ENCODE assay signal across 9 cellular contexts in genomic region chr3:88000853-88001252, GRCh38. TPM values are rescaled to one million over a fixed set of nuclear protein-coding genes. Genes with fewer than 3 reads are reported as not detected.
DNase-seq lines count a peak whose midpoint lies in the region; ATAC-seq, FAIRE-seq and TF ChIP-seq lines count a peak whose summit lies in the region.
"Had no signal": no experiment of that assay in that cellular context is flagged by ENCODE, and none has a peak within 500 bp of the region (broad histone marks: within the 10 kb centered on the region; RNA-seq: fewer than 3 reads in every experiment).

No MANE protein-coding gene starts in this region.

- H4K8ac ChIP-seq in neuronal stem cell (ENCODE audit: low read depth, low read length), result no peak overlapping the region

- no peak overlapping the region for H2BK12ac ChIP-seq in neuronal stem cell (ENCODE audit: low read length)

- CTCF ChIA-PET in Panc1 (lab: Charles Lee) (interaction anchor here (0.8 kb wide), 1 partner anchor 741 kb away, joined by 4 read pairs; no protein-coding TSS in a partner anchor), endothelial cell of umbilical vein (lab: Charles Lee) (interaction anchor here (1.0 to 3.2 kb wide), 10 partner anchors 8 to 740 kb away, joined by 3 to 55 read pairs (median 14); no protein-coding TSS in a partner anchor)

- DNase-seq in Daoy (ENCODE audit: low read depth) (peak; percentile 28), Panc1 (ENCODE audit: low read depth, low spot score) (no peak), endothelial cell of umbilical vein (ENCODE audit: low read depth, low spot score) (peak; percentile 20), neuronal stem cell (ENCODE audit: low spot score) (peak; percentile 11), AG08396 (ENCODE audit: low spot score) (no peak), dedifferentiated amniotic fluid mesenchymal stem cell (ENCODE audit: extremely low spot score) (no peak), NCI-H2171 (lab: John Stamatoyannopoulos, UW) (no peak)

- H2BK5ac ChIP-seq in neuronal stem cell (ENCODE audit: low read length), result no peak overlapping the region

- H3K79me2 ChIP-seq in endothelial cell of umbilical vein (ENCODE audit: control insufficient read depth, insufficient read depth, low read length), result no peaks in the 10 kb centered on the region

- WGBS in neuronal stem cell (ENCODE audit: extremely low coverage in 2 of 2, insufficient read length in 2 of 2, insufficient replicate concordance in 1 of 2), 2 donors, result no CpG with 5 or more reads among the region's 13 CpGs

- H3K4me2 ChIP-seq in endothelial cell of umbilical vein (ENCODE audit: insufficient read depth, low read length), result peak overlapping the region; percentile 40
- H3K4me2 ChIP-seq in neuronal stem cell (ENCODE audit: insufficient read depth, low read length, poor library complexity, severe bottlenecking), result no peak overlapping the region
- H3K4me2 ChIP-seq: KMS-11 had no signal

- H3K4ac ChIP-seq in neuronal stem cell (ENCODE audit: low read length), result no peak overlapping the region

- H2AFZ ChIP-seq in endothelial cell of umbilical vein (ENCODE audit: low read depth, low read length) (peak overlapping the region; percentile 84), neuronal stem cell (ENCODE audit: low read length) (no peak overlapping the region)

- H3K14ac ChIP-seq in neuronal stem cell (ENCODE audit: low read length), result no peak overlapping the region

- no peaks in the 10 kb centered on the region for H4K20me1 ChIP-seq in endothelial cell of umbilical vein (replicated peaks; ENCODE audit: control insufficient read depth, extremely low read depth, insufficient read depth, low read length)

- H3K9ac ChIP-seq in endothelial cell of umbilical vein (replicated peaks; ENCODE audit: extremely low read depth, insufficient read depth, low read length) (no peak overlapping the region), neuronal stem cell (ENCODE audit: low read depth, low read length, poor library complexity) (no peak overlapping the region)
- H3K9ac ChIP-seq: KMS-11 had no signal

- no peak overlapping the region for H2BK15ac ChIP-seq in neuronal stem cell (ENCODE audit: low read length)

- H3K9me3 ChIP-seq in Panc1 (ENCODE audit: control insufficient read depth, insufficient read depth, low read depth, low read length), result no peaks in the 10 kb centered on the region
- no peaks in the 10 kb centered on the region for H3K9me3 ChIP-seq in endothelial cell of umbilical vein (replicated peaks; ENCODE audit: control insufficient read depth, insufficient read depth, low read length)
- no peaks in the 10 kb centered on the region for H3K9me3 ChIP-seq in neuronal stem cell (replicated peaks in 1 of 2; ENCODE audit: control insufficient read depth in 2 of 2, insufficient read depth in 1 of 2, low read depth in 1 of 2, low read length in 2 of 2)

- H3K36me3 ChIP-seq in Panc1 (ENCODE audit: control insufficient read depth, insufficient read depth, low read length) (no peaks in the 10 kb centered on the region), endothelial cell of umbilical vein (ENCODE audit: control insufficient read depth in 2 of 2, extremely low read depth in 1 of 2, insufficient read depth in 2 of 2, low read length in 2 of 2) (no peaks in the 10 kb centered on the region), neuronal stem cell (replicated peaks in 1 of 2; ENCODE audit: control insufficient read depth in 2 of 2, insufficient read depth in 2 of 2, low read length in 2 of 2) (no peaks in the 10 kb centered on the region)

- H3K27me3 ChIP-seq in Panc1 (ENCODE audit: control insufficient read depth, insufficient read depth, low read length) (no peaks in the 10 kb centered on the region), endothelial cell of umbilical vein (ENCODE audit: control insufficient read depth in 2 of 2, insufficient read depth in 2 of 2, low read length in 2 of 2) (peaks cover 0 to 7% of the 10 kb centered on the region in 2 experiments), neuronal stem cell (ENCODE audit: control insufficient read depth in 3 of 3, insufficient read depth in 3 of 3, low read depth in 1 of 3, low read length in 3 of 3) (no peaks in the 10 kb centered on the region)

- in situ Hi-C loops in Panc1 (cut with HindIII; ENCODE audit: low pct_unique_long_range_greater_than_20kb, low sequenced_read_pairs), result no loop called here

- H3K27ac ChIP-seq in Panc1 (ENCODE audit: low read length), result peak overlapping the region; percentile 71; the same call in 1 of the 2 replicates
- H3K27ac ChIP-seq in endothelial cell of umbilical vein (ENCODE audit: insufficient read depth, low read depth, low read length), result no peak overlapping the region
- H3K27ac ChIP-seq in neuronal stem cell (replicated peaks; ENCODE audit: low read length), result no peak overlapping the region
- H3K27ac ChIP-seq: KMS-11 had no signal

- H3K4me3 ChIP-seq in Panc1 (ENCODE audit: low read depth in 2 of 2, low read length in 2 of 2), result peak overlapping the region; percentile 35 to 63
- H3K4me3 ChIP-seq in endothelial cell of umbilical vein (replicated peaks in 1 of 3; ENCODE audit: insufficient read depth in 1 of 3, low read depth in 1 of 3, low read length in 3 of 3), result no peak overlapping the region
- no peak overlapping the region for H3K4me3 ChIP-seq in neuronal stem cell (ENCODE audit: low read length in 2 of 2)

- TF ChIP-seq CTCF in Panc1 (IDR thresholded peaks at IDR 0.05), result no peak
- TF ChIP-seq CTCF in endothelial cell of umbilical vein (IDR thresholded peaks at IDR 0.05; ENCODE audit: extremely low read depth in 1 of 2, insufficient read depth in 1 of 2, low read depth in 1 of 2, low read length in 2 of 2), result no peak

- intact Hi-C loops in Panc1 (cut with micrococcal nuclease; ENCODE audit: unreplicated experiment), result no loop called here
- intact Hi-C loops in endothelial cell of umbilical vein (cut with micrococcal nuclease), result no loop called here

- H4K91ac ChIP-seq in neuronal stem cell (ENCODE audit: low read depth, low read length, poor library complexity), result no peak overlapping the region

- H3K4me1 ChIP-seq in Panc1 (ENCODE audit: control insufficient read depth, insufficient read depth, low read length), result no peaks in the 10 kb centered on the region; the same call in 1 of the 2 replicates
- H3K4me1 ChIP-seq in endothelial cell of umbilical vein (ENCODE audit: control insufficient read depth, extremely low read depth, insufficient read depth, low read length), result peaks cover 8% of the 10 kb centered on the region
- H3K4me1 ChIP-seq in neuronal stem cell (ENCODE audit: control insufficient read depth in 2 of 2, insufficient read depth in 1 of 2, low read depth in 1 of 2, low read length in 2 of 2), result no peaks in the 10 kb centered on the region

- no peak overlapping the region for H2AK5ac ChIP-seq in neuronal stem cell (ENCODE audit: low read depth, low read length)

- dilution Hi-C loops in endothelial cell of umbilical vein (cut with MboI; ENCODE audit: extremely low pct_ligation_motif_present, low sequenced_read_pairs), result no loop called here

- BruUV-seq in Panc1 (replicated peaks; lab: Mats Ljungman, UMichigan) (no TSS peak), endothelial cell of umbilical vein (replicated peaks; lab: Mats Ljungman, UMichigan) (no TSS peak)

- ATAC-seq in Panc1 (peak; percentile 86), GM21576 (IDR thresholded peaks at IDR 0.05; ENCODE audit: unreplicated experiment) (no peak)

- FAIRE-seq in endothelial cell of umbilical vein (lab: Jason Lieb, UNC), result no peak

- no peak overlapping the region for H3K23ac ChIP-seq in neuronal stem cell (ENCODE audit: low read depth, low read length, poor library complexity)

- no peaks in the 10 kb centered on the region for H3K79me1 ChIP-seq in neuronal stem cell (ENCODE audit: low read depth, low read length)

- POLR2A ChIA-PET in Panc1 (lab: Charles Lee) (no interaction called here), endothelial cell of umbilical vein (lab: Charles Lee) (no interaction called here)

- H3K18ac ChIP-seq in neuronal stem cell (ENCODE audit: low read length), result no peak overlapping the region

- TF ChIP-seq POLR2A in endothelial cell of umbilical vein (IDR thresholded peaks at IDR 0.05; ENCODE audit: low read depth, low read length), result no peak

- H3K9me1 ChIP-seq in endothelial cell of umbilical vein (replicated peaks; ENCODE audit: control insufficient read depth, extremely low read depth, insufficient read depth, low read length), result no peaks in the 10 kb centered on the region

- H2BK120ac ChIP-seq in neuronal stem cell (ENCODE audit: low read depth, low read length), result no peak overlapping the region

TF ChIP-seq in endothelial cell of umbilical vein, 7 proteins besides CTCF, POLR2A, EP300 and RAD21 (continues in another document):
- TF ChIP-seq POLR2AphosphoS5 (IDR thresholded peaks at IDR 0.05; ENCODE audit: insufficient read depth, low read depth, low read length), result no peak
- TF ChIP-seq FOS (IDR thresholded peaks at IDR 0.05; ENCODE audit: borderline replicate concordance, insufficient read depth, low read length), result no peak

RNA-seq across cellular contexts. Expression of gene CGGBP1, which starts 58.0 kb away (rescaled TPM):
- total RNA-seq in Daoy (2014; rRNA removed; shearing (Covaris generic)), result 25.8 and 28.6 TPM in 2 replicates
- total RNA-seq in Panc1 (2021; ENCODE audit: unreplicated experiment) (47.2 TPM), endothelial cell of umbilical vein (69.4 and 69.7 TPM in 2 replicates)
- polyA plus RNA-seq in Panc1 (2012; ENCODE audit: insufficient read length), result 26.4 TPM
- 26.0 and 33.1 TPM in 2 replicates for polyA plus RNA-seq in endothelial cell of umbilical vein
- polyA plus RNA-seq in endothelial cell of umbilical vein (2011; cell fraction: cytosol; rRNA removed), result 45.1 and 55.9 TPM in 2 replicates
- 150 and 175 TPM in 2 replicates for polyA plus RNA-seq in endothelial cell of umbilical vein (2011; cell fraction: nucleus; rRNA removed)
- polyA plus RNA-seq in endothelial cell of umbilical vein (2012), result 36.2 and 43.2 TPM in 2 replicates
- 77.6 and 83.4 TPM in 2 replicates for polyA minus RNA-seq in endothelial cell of umbilical vein
- polyA minus RNA-seq in endothelial cell of umbilical vein (2011; cell fraction: cytosol; rRNA and poly(A)+ RNA removed), result 34.2 TPM
- 49.4 and 73.7 TPM in 2 replicates for polyA minus RNA-seq in endothelial cell of umbilical vein (2011; cell fraction: nucleus; rRNA and poly(A)+ RNA removed)
- 70.9 TPM for polyA plus RNA-seq in neuronal stem cell (2013, experiment 1 of 2)
- 70.8 TPM for polyA plus RNA-seq in neuronal stem cell (2013, experiment 2 of 2)

RNA-seq across cellular contexts. Expression of gene ZNF654, which starts 58.2 kb away (rescaled TPM):
- 3.7 and 6.2 TPM in 2 replicates for total RNA-seq in Daoy (2014; rRNA removed; shearing (Covaris generic))
- total RNA-seq in Panc1 (2021; ENCODE audit: unreplicated experiment), result 10.0 TPM
- 2.7 TPM for polyA plus RNA-seq in Panc1 (2012; ENCODE audit: insufficient read length)
- 14.6 and 14.8 TPM in 2 replicates for total RNA-seq in endothelial cell of umbilical vein
- 1.5 and 2.9 TPM in 2 replicates for polyA plus RNA-seq in endothelial cell of umbilical vein
- polyA plus RNA-seq in endothelial cell of umbilical vein (2011; cell fraction: cytosol; rRNA removed), result 2.1 and 2.8 TPM in 2 replicates
- polyA plus RNA-seq in endothelial cell of umbilical vein (2011; cell fraction: nucleus; rRNA removed), result 7.3 and 8.6 TPM in 2 replicates
- polyA plus RNA-seq in endothelial cell of umbilical vein (2012), result 5.0 and 7.6 TPM in 2 replicates
- polyA minus RNA-seq in endothelial cell of umbilical vein, result 6.3 and 9.5 TPM in 2 replicates
- 2.2 TPM for polyA minus RNA-seq in endothelial cell of umbilical vein (2011; cell fraction: cytosol; rRNA and poly(A)+ RNA removed)
- 19.5 and 23.2 TPM in 2 replicates for polyA minus RNA-seq in endothelial cell of umbilical vein (2011; cell fraction: nucleus; rRNA and poly(A)+ RNA removed)
- 4.7 TPM for polyA plus RNA-seq in neuronal stem cell (2013, experiment 1 of 2)
- polyA plus RNA-seq in neuronal stem cell (2013, experiment 2 of 2), result 5.0 TPM

Comparison
In these comparisons a context has a peak if more than half of its experiments do, and no peak if none do; other contexts are left out.
1. DNase-seq: peak in Daoy (single experiment), endothelial cell of umbilical vein (single experiment) and neuronal stem cell (single experiment); none in Panc1 (single experiment), AG08396 (single experiment), dedifferentiated amniotic fluid mesenchymal stem cell (single experiment) and NCI-H2171 (single experiment).
2. H3K4me3 ChIP-seq: peak in Panc1 (2 of 2); none in endothelial cell of umbilical vein (0 of 3) and neuronal stem cell (0 of 2).